18 cellular contexts compared by ENCODE assay signal in genomic region chr11:20055312-20055711, GRCh38.
DNase-seq lines count a peak whose midpoint lies in the region; ATAC-seq and TF ChIP-seq lines count a peak whose summit lies in the region.
"Had no signal": no experiment of that assay in that cellular context is flagged by ENCODE, and none has a peak within 500 bp of the region (broad histone marks: within the 10 kb centered on the region; RNA-seq: fewer than 3 reads in every experiment).

No MANE protein-coding gene starts in this region.

- DNase-seq in G401 (ENCODE audit: low spot score), result peak; percentile 94
- peak; percentile 54 for DNase-seq in fibroblast of peridontal ligament (ENCODE audit: extremely low read depth)
- DNase-seq in activated CD4-positive, alpha-beta T cell treated with anti-CD3 and anti-CD28 coated beads, Interleukin-2, amount 50 U/mL, for 4 hours, result no peak
- DNase-seq in GOT3 (lab: John Stamatoyannopoulos, UW), result no peak
- DNase-seq in GM20000 (ENCODE audit: low spot score), result no peak
- DNase-seq: activated CD8-positive, alpha-beta memory T cell treated with anti-CD3 and anti-CD28 coated beads, Interleukin-2, amount 50 U/mL, for 4 hours; activated naive CD4-positive, alpha-beta T cell treated with Interleukin-2 at 50 U/mL for 16 hours; Calu3; endodermal cell; HFFc6; IMR-90; NK-92 treated with Interleukin-12 subunit alpha and Interleukin-12 subunit beta, amount 100 ng/mL, for 24 hours; SHP77 treated with DMSO at 0.1 percent for 48 hours had no signal

- ATAC-seq in SK-N-SH treated with all-trans-retinoic acid at 6 μM for 48 hours, result 0 out of 3 replicates have a peak, but pooled peaks have one; percentile 3
- no peak for ATAC-seq in HG03159 (IDR thresholded peaks at IDR 0.05; ENCODE audit: unreplicated experiment)
- ATAC-seq: body of pancreas; stimulated activated memory B cell treated with anti-CD40 and anti-IgM and Interleukin-4, amounts not matched to agents 10 μg/mL and 1 μg/mL and 100 μg/mL, for 72 hours had no signal

- peaks cover 3% of the 10 kb centered on the region for H3K36me3 ChIP-seq in rectal smooth muscle tissue (ENCODE audit: control insufficient read depth, insufficient read depth, low read length)

- H3K27ac ChIP-seq in rectal smooth muscle tissue (ENCODE audit: low read depth, low read length), result peak overlapping the region; percentile 42
- H3K27ac ChIP-seq: body of pancreas had no signal

- in situ Hi-C loops in G401 (cut with HindIII; ENCODE audit: low sequenced_read_pairs), result no loop called here

- no peak overlapping the region for H3K4me3 ChIP-seq in rectal smooth muscle tissue (ENCODE audit: low read length)
- H3K4me3 ChIP-seq: body of pancreas had no signal

- no peak for TF ChIP-seq CTCF in GM20000 (IDR thresholded peaks at IDR 0.05; ENCODE audit: extremely low read depth, missing control alignments)

- H3K27me3 ChIP-seq in rectal smooth muscle tissue (ENCODE audit: control insufficient read depth, insufficient read depth, low read length), result no peaks in the 10 kb centered on the region
- H3K27me3 ChIP-seq: body of pancreas had no signal

- H3K9ac ChIP-seq in rectal smooth muscle tissue (ENCODE audit: low read length), result no peak overlapping the region

- H3K4me1 ChIP-seq in rectal smooth muscle tissue (ENCODE audit: control insufficient read depth, insufficient read depth, low read length), result peaks cover 30% of the 10 kb centered on the region
- H3K4me1 ChIP-seq: body of pancreas had no signal

TF ChIP-seq in SK-N-SH treated with all-trans-retinoic acid at 6 μM for 48 hours, 23 proteins besides CTCF, POLR2A, EP300 and RAD21:
- TF ChIP-seq ZFP30 (CRISPR knock-in tag; IDR thresholded peaks at IDR 0.05) (no peak), BACH2 (CRISPR knock-in tag; IDR thresholded peaks at IDR 0.05; ENCODE audit: borderline replicate concordance) (no peak), SNAI2 (CRISPR knock-in tag; IDR thresholded peaks at IDR 0.05) (no peak), RARB (CRISPR knock-in tag; IDR thresholded peaks at IDR 0.05) (no peak), CSRNP3 (CRISPR knock-in tag; IDR thresholded peaks at IDR 0.05) (no peak), ZNF565 (CRISPR knock-in tag; conservative IDR thresholded peaks at IDR 0.05; ENCODE audit: low read depth) (no peak), ZFP3 (CRISPR knock-in tag; IDR thresholded peaks at IDR 0.05) (no peak), CREB5 (CRISPR knock-in tag; IDR thresholded peaks at IDR 0.05; ENCODE audit: low read depth) (no peak), GLIS3 (CRISPR knock-in tag; IDR thresholded peaks at IDR 0.05) (no peak), TCF4 (CRISPR knock-in tag; IDR thresholded peaks at IDR 0.05; ENCODE audit: borderline replicate concordance) (no peak), PPARA (CRISPR knock-in tag; IDR thresholded peaks at IDR 0.05; ENCODE audit: borderline replicate concordance) (no peak), ESRRG (CRISPR knock-in tag; IDR thresholded peaks at IDR 0.05) (no peak), ZNF8 (CRISPR knock-in tag; IDR thresholded peaks at IDR 0.05) (no peak), ZNF70 (CRISPR knock-in tag; IDR thresholded peaks at IDR 0.05) (no peak), CSDC2 (CRISPR knock-in tag; IDR thresholded peaks at IDR 0.05) (no peak), PATZ1 (CRISPR knock-in tag; IDR thresholded peaks at IDR 0.05; ENCODE audit: borderline replicate concordance) (no peak), ZC3H10 (CRISPR knock-in tag; IDR thresholded peaks at IDR 0.05) (no peak), OSR1 (CRISPR knock-in tag; IDR thresholded peaks at IDR 0.05) (no peak)
TF ChIP-seq in SK-N-SH treated with all-trans-retinoic acid at 6 μM for 48 hours: peak in this region for 0.

Comparison
In these comparisons a context has a peak if more than half of its experiments do, and no peak if none do; other contexts are left out.
1. DNase-seq: peak in G401 (single experiment) and fibroblast of peridontal ligament (single experiment); none in activated CD4-positive, alpha-beta T cell treated with anti-CD3 and anti-CD28 coated beads, Interleukin-2, amount 50 U/mL, for 4 hours (0 of 2), GOT3 (single experiment) and GM20000 (single experiment).